In genomic region chr19:6551607-6552450, GRCh38 we compare ENCODE assay signal across 8 cellular contexts. TPM values are rescaled to one million over a fixed set of nuclear protein-coding genes. Genes with fewer than 3 reads are reported as not detected.
DNase-seq lines count a peak whose midpoint lies in the region; ATAC-seq and TF ChIP-seq lines count a peak whose summit lies in the region.

No MANE protein-coding gene starts in this region.

- no peak for TF ChIP-seq CTCF in HEK293 (tag by site-specific recombination; IDR thresholded peaks at IDR 0.05)
- TF ChIP-seq CTCF in fibroblast of the aortic adventitia (IDR thresholded peaks at IDR 0.05; ENCODE audit: insufficient read depth, low read length) = no peak

- ATAC-seq in activated CD4-positive, alpha-beta T cell treated with anti-CD3 and anti-CD28 coated beads for 36 hours = peak; percentile 93
- no peak for ATAC-seq in GM21526 (IDR thresholded peaks at IDR 0.05; ENCODE audit: low FRiP score, unreplicated experiment)

- no peak overlapping the region for H3K27ac Mint-ChIP-seq in activated CD4-positive, alpha-beta T cell treated with anti-CD3 and anti-CD28 coated beads for 36 hours

- H3K9ac ChIP-seq in BLaER1 = no peak overlapping the region

- H3K9me3 Mint-ChIP-seq in activated CD4-positive, alpha-beta T cell treated with anti-CD3 and anti-CD28 coated beads for 36 hours (ENCODE audit: low read depth) = no peaks in the 10 kb centered on the region

- H3K4me2 ChIP-seq in BLaER1 = peak overlapping the region; percentile 66

- peaks cover 28% of the 10 kb centered on the region for H3K9me3 ChIP-seq in BLaER1
- no peaks in the 10 kb centered on the region for H3K9me3 ChIP-seq in HEK293 (ENCODE audit: control insufficient read depth, insufficient read depth, low read depth, low read length)

- H3K4me3 ChIP-seq in BLaER1 (no peak overlapping the region), HEK293 (ENCODE audit: low read depth, low read length) (no peak overlapping the region), fibroblast of the aortic adventitia (ENCODE audit: low read depth, low read length) (no peak overlapping the region)

- H3K4me1 Mint-ChIP-seq in activated CD4-positive, alpha-beta T cell treated with anti-CD3 and anti-CD28 coated beads for 36 hours = peaks cover 1% of the 10 kb centered on the region

- H3K36me3 Mint-ChIP-seq in activated CD4-positive, alpha-beta T cell treated with anti-CD3 and anti-CD28 coated beads for 36 hours (ENCODE audit: low read depth) = no peaks in the 10 kb centered on the region

- POLR2A ChIA-PET in HEK293 (lab: Yijun Ruan, JAX) = no interaction called here
- POLR2A ChIA-PET in activated CD4-positive, alpha-beta T cell treated with anti-CD3 and anti-CD28 coated beads for 36 hours (lab: Charles Lee) = no interaction called here
- POLR2A ChIA-PET in HEK293T (lab: Yijun Ruan, JAX) = interaction anchor here (1.4 to 1.9 kb wide), 2 partner anchors 21 to 35 kb away, joined by 3 to 5 read pairs; partner anchors contain the start of gene TNFSF9

- no peaks in the 10 kb centered on the region for H4K20me1 ChIP-seq in BLaER1

- peak overlapping the region; percentile 52; the same call in 1 of the 2 replicates for H3K27ac ChIP-seq in BLaER1
- H3K27ac ChIP-seq in HEK293 (ENCODE audit: extremely low read depth, low read depth, low read length) = no peak overlapping the region

- H3K4me1 ChIP-seq in BLaER1 = peaks cover 22% of the 10 kb centered on the region
- H3K4me1 ChIP-seq in HEK293 (ENCODE audit: control insufficient read depth, insufficient read depth, low read length) = no peaks in the 10 kb centered on the region

- no peak overlapping the region for H3K4me3 Mint-ChIP-seq in activated CD4-positive, alpha-beta T cell treated with anti-CD3 and anti-CD28 coated beads for 36 hours

- no peaks in the 10 kb centered on the region for H3K27me3 ChIP-seq in BLaER1

- H3K36me3 ChIP-seq in BLaER1 = no peaks in the 10 kb centered on the region
- H3K36me3 ChIP-seq in HEK293 (ENCODE audit: control insufficient read depth in 2 of 2, insufficient read depth in 1 of 2, low read length in 2 of 2) = no peaks in the 10 kb centered on the region

- DNase-seq in activated CD4-positive, alpha-beta T cell treated with anti-CD3 and anti-CD28 coated beads for 36 hours = peak; percentile 78
- DNase-seq in fibroblast of the aortic adventitia (ENCODE audit: low read depth) (peak; percentile 63), HEK293T (ENCODE audit: extremely low spot score) (no peak), NCI-H748 (lab: John Stamatoyannopoulos, UW; ENCODE audit: unreplicated experiment) (no peak)
- DNase-seq in stimulated activated CD8-positive, alpha-beta memory T cell treated with anti-CD3 and anti-CD28 coated beads, Interleukin-12 subunit alpha, Interleukin-12 subunit beta, amount 100 ng/mL, for 24 hours (ENCODE audit: extremely low read depth) = peak; percentile 32

- CTCF ChIA-PET in HEK293 (lab: Yijun Ruan, JAX) = interaction anchor here (0.6 to 1.1 kb wide), 2 partner anchors 81 to 334 kb away, joined by 3 to 4 read pairs; no protein-coding TSS in a partner anchor
- CTCF ChIA-PET in activated CD4-positive, alpha-beta T cell treated with anti-CD3 and anti-CD28 coated beads for 36 hours (lab: Charles Lee) = interaction anchor here (0.6 to 1.6 kb wide), 11 partner anchors 12 to 570 kb away, joined by 3 to 6 read pairs (median 3); no protein-coding TSS in a partner anchor
- CTCF ChIA-PET in HEK293T (lab: Yijun Ruan, JAX) = interaction anchor here (1.0 kb wide), 1 partner anchor 35 kb away, joined by 3 read pairs; no protein-coding TSS in a partner anchor

- intact Hi-C loops in activated CD4-positive, alpha-beta T cell treated with anti-CD3 and anti-CD28 coated beads for 36 hours (cut with DNase I, micrococcal nuclease) = no loop called here

- no peaks in the 10 kb centered on the region for H3K27me3 Mint-ChIP-seq in activated CD4-positive, alpha-beta T cell treated with anti-CD3 and anti-CD28 coated beads for 36 hours

TF ChIP-seq in HEK293, 187 proteins besides CTCF, POLR2A, EP300 and RAD21 (continues in another document):
- TF ChIP-seq ZXDB (tag by site-specific recombination; IDR thresholded peaks at IDR 0.05) = no peak
- no peak for TF ChIP-seq ZNF184 (tag by site-specific recombination; IDR thresholded peaks at IDR 0.05)
- no peak for TF ChIP-seq BCL11B (tag by site-specific recombination; IDR thresholded peaks at IDR 0.05; ENCODE audit: low read depth)
- TF ChIP-seq ZBTB8A (tag by site-specific recombination; IDR thresholded peaks at IDR 0.05) = peak; percentile 53
- TF ChIP-seq ZFHX2 (tag by site-specific recombination; conservative IDR thresholded peaks at IDR 0.05) = peak; percentile 60; the same call in 1 of the 2 replicates
- no peak for TF ChIP-seq ZSCAN30 (tag by site-specific recombination; IDR thresholded peaks at IDR 0.05)
- TF ChIP-seq ZNF341 (tag by site-specific recombination; IDR thresholded peaks at IDR 0.05; ENCODE audit: low read depth) = peak; percentile 26; the same call in 1 of the 2 replicates
- no peak for TF ChIP-seq ZNF747 (tag by site-specific recombination; IDR thresholded peaks at IDR 0.05)
- TF ChIP-seq ZNF394 (tag by site-specific recombination; IDR thresholded peaks at IDR 0.05; ENCODE audit: borderline replicate concordance) = no peak
- no peak for TF ChIP-seq KLF8 (tag by site-specific recombination; IDR thresholded peaks at IDR 0.05)
- TF ChIP-seq YY2 (tag by site-specific recombination; IDR thresholded peaks at IDR 0.05) = no peak
- no peak for TF ChIP-seq HOXD13 (CRISPR knock-in tag; IDR thresholded peaks at IDR 0.05; ENCODE audit: borderline replicate concordance)
- peak; percentile 45; the same call in 1 of the 2 replicates for TF ChIP-seq KLF1 (tag by site-specific recombination; IDR thresholded peaks at IDR 0.05)
- TF ChIP-seq ZNF248 (tag by site-specific recombination; IDR thresholded peaks at IDR 0.05) = no peak
- no peak for TF ChIP-seq ZNF768 (tag by site-specific recombination; IDR thresholded peaks at IDR 0.05)
- TF ChIP-seq SALL2 (tag by site-specific recombination; IDR thresholded peaks at IDR 0.05; ENCODE audit: borderline replicate concordance) = no peak

TF ChIP-seq in HEK293T, 16 proteins besides CTCF, POLR2A, EP300 and RAD21:
- TF ChIP-seq SP1 (IDR thresholded peaks at IDR 0.05) (no peak), TARDBP (IDR thresholded peaks at IDR 0.05) (no peak), FOXK2 (IDR thresholded peaks at IDR 0.05) (no peak), LEF1 (IDR thresholded peaks at IDR 0.05; ENCODE audit: borderline replicate concordance) (no peak), PKNOX1 (IDR thresholded peaks at IDR 0.05) (no peak), ARNT (IDR thresholded peaks at IDR 0.05) (no peak), NFRKB (IDR thresholded peaks at IDR 0.05) (no peak), FOXM1 (IDR thresholded peaks at IDR 0.05; ENCODE audit: borderline replicate concordance) (no peak), BHLHE40 (IDR thresholded peaks at IDR 0.05; ENCODE audit: borderline replicate concordance) (no peak), HDGF (IDR thresholded peaks at IDR 0.05; ENCODE audit: borderline replicate concordance) (no peak), L3MBTL2 (conservative IDR thresholded peaks at IDR 0.05) (no peak), CTBP1 (IDR thresholded peaks at IDR 0.05; ENCODE audit: borderline replicate concordance) (no peak)
TF ChIP-seq in HEK293T: peak in this region for 0.

RNA-seq across cellular contexts. Expression of gene TNFSF9, which starts 21.0 kb away (rescaled TPM):
- total RNA-seq in activated CD4-positive, alpha-beta T cell treated with anti-CD3 and anti-CD28 coated beads for 36 hours = under 1 TPM; 0.49 to 0.57 TPM
- total RNA-seq in fibroblast of the aortic adventitia (ENCODE audit: low replicate concordance) = 1.7 and 2.6 TPM in 2 replicates

RNA-seq across cellular contexts. Expression of gene CD70, which starts 39.1 kb away (rescaled TPM):
- total RNA-seq in activated CD4-positive, alpha-beta T cell treated with anti-CD3 and anti-CD28 coated beads for 36 hours = 1 to 10 TPM; 3.3 to 3.6 TPM
- 0.09 TPM in 1 of 2 replicates, not detected in the other for total RNA-seq in fibroblast of the aortic adventitia (ENCODE audit: low replicate concordance)

RNA-seq across cellular contexts. Expression of gene TUBB4A, which starts 49.7 kb away (rescaled TPM):
- 1 to 10 TPM; 4.8 to 5.1 TPM for total RNA-seq in activated CD4-positive, alpha-beta T cell treated with anti-CD3 and anti-CD28 coated beads for 36 hours
- total RNA-seq in fibroblast of the aortic adventitia (ENCODE audit: low replicate concordance) = 0.41 TPM in 1 of 2 replicates, not detected in the other

Comparison
In these comparisons a context has a peak if more than half of its experiments do, and no peak if none do; other contexts are left out.
1. DNase-seq: peak in activated CD4-positive, alpha-beta T cell treated with anti-CD3 and anti-CD28 coated beads for 36 hours (single experiment), fibroblast of the aortic adventitia (single experiment) and stimulated activated CD8-positive, alpha-beta memory T cell treated with anti-CD3 and anti-CD28 coated beads, Interleukin-12 subunit alpha, Interleukin-12 subunit beta, amount 100 ng/mL, for 24 hours (single experiment); none in HEK293T (single experiment) and NCI-H748 (single experiment).